In genomic region chr7:85821926-85822325, GRCh38 we compare ENCODE assay signal across 17 cellular contexts.
DNase-seq lines count a peak whose midpoint lies in the region; ATAC-seq, FAIRE-seq and TF ChIP-seq lines count a peak whose summit lies in the region.
"Had no signal": no experiment of that assay in that cellular context is flagged by ENCODE, and none has a peak within 500 bp of the region (broad histone marks: within the 10 kb centered on the region; RNA-seq: fewer than 3 reads in every experiment).

No MANE protein-coding gene starts in this region.

- H3K27me3 ChIP-seq in KMS-11 (ENCODE audit: insufficient read depth, low read depth) (no peaks in the 10 kb centered on the region), neuronal stem cell (ENCODE audit: control insufficient read depth in 3 of 3, insufficient read depth in 3 of 3, low read depth in 1 of 3, low read length in 3 of 3) (no peaks in the 10 kb centered on the region), right lobe of liver (no peaks in the 10 kb centered on the region)

- H3K9ac ChIP-seq in KMS-11 = no peak overlapping the region
- H3K9ac ChIP-seq in kidney (ENCODE audit: low read length in 2 of 2) = no peak overlapping the region
- H3K9ac ChIP-seq in neuronal stem cell (ENCODE audit: low read depth, low read length, poor library complexity) = no peak overlapping the region

- H3K36me3 ChIP-seq in KMS-11 (ENCODE audit: insufficient read depth) = no peaks in the 10 kb centered on the region
- H3K36me3 ChIP-seq in kidney (ENCODE audit: control insufficient read depth in 1 of 2, insufficient read depth in 2 of 2, low read length in 2 of 2) = no peaks in the 10 kb centered on the region
- H3K36me3 ChIP-seq in neuronal stem cell (replicated peaks in 1 of 2; ENCODE audit: control insufficient read depth in 2 of 2, insufficient read depth in 2 of 2, low read length in 2 of 2) = no peaks in the 10 kb centered on the region
- H3K36me3 ChIP-seq in right lobe of liver = no peaks in the 10 kb centered on the region
- H3K36me3 ChIP-seq: HAP-1 had no signal

- H2AFZ ChIP-seq in KMS-11 (ENCODE audit: low read depth) (0 out of 2 replicates have a peak overlapping the region, but pooled peaks have one; percentile 19), neuronal stem cell (ENCODE audit: low read length) (peak overlapping the region; percentile 83)

- no peak overlapping the region for H2BK5ac ChIP-seq in neuronal stem cell (ENCODE audit: low read length)

- H3K27ac ChIP-seq in KMS-11 (no peak overlapping the region), kidney (ENCODE audit: low read depth in 2 of 2, low read length in 2 of 2) (no peak overlapping the region), neuronal stem cell (replicated peaks; ENCODE audit: low read length) (no peak overlapping the region), right lobe of liver (no peak overlapping the region)

- peak overlapping the region; percentile 76 for H3K18ac ChIP-seq in neuronal stem cell (ENCODE audit: low read length)

- no peak overlapping the region for H4K8ac ChIP-seq in neuronal stem cell (ENCODE audit: low read depth, low read length)

- H3K4ac ChIP-seq in neuronal stem cell (ENCODE audit: low read length) = no peak overlapping the region

- no CpG with 5 or more reads among the region's 4 CpGs for WGBS in neuronal stem cell (ENCODE audit: extremely low coverage in 2 of 2, insufficient read length in 2 of 2, insufficient replicate concordance in 1 of 2), 2 donors
- WGBS in right lobe of liver (ENCODE audit: insufficient coverage, low coverage, low lambda C conversion rate, missing lambda C conversion rate) = no CpG with 5 or more reads among the region's 4 CpGs

- no peak overlapping the region for H3K14ac ChIP-seq in neuronal stem cell (ENCODE audit: low read length)

- peak; percentile 64 for DNase-seq in kidney
- DNase-seq in neuronal stem cell (ENCODE audit: low spot score) = no peak
- DNase-seq in urothelium cell line (ENCODE audit: low spot score) = no peak
- DNase-seq in inferior parietal cortex (ENCODE audit: extremely low spot score) = no peak
- DNase-seq in right lobe of liver = no peak
- DNase-seq: C1 segment of cervical spinal cord, Calu3, COR-L47, DMS79 treated with DMSO at 0.1 percent for 48 hours, GF-D8, GOT3, HFFc6 had no signal

- no peak overlapping the region for H3K4me2 ChIP-seq in KMS-11
- no peak overlapping the region for H3K4me2 ChIP-seq in neuronal stem cell (ENCODE audit: insufficient read depth, low read length, poor library complexity, severe bottlenecking)

- no peak overlapping the region for H2BK120ac ChIP-seq in neuronal stem cell (ENCODE audit: low read depth, low read length)

- H2BK12ac ChIP-seq in neuronal stem cell (ENCODE audit: low read length) = no peak overlapping the region

- no peak for TF ChIP-seq CTCF in KMS-11 (conservative IDR thresholded peaks at IDR 0.05; ENCODE audit: low read depth, low read length)
- TF ChIP-seq CTCF in kidney (IDR thresholded peaks at IDR 0.05; ENCODE audit: borderline replicate concordance, extremely low read depth, insufficient read depth) = no peak
- TF ChIP-seq CTCF in right lobe of liver (IDR thresholded peaks at IDR 0.05) = no peak

- no peak overlapping the region for H2AK5ac ChIP-seq in neuronal stem cell (ENCODE audit: low read depth, low read length)

- no peak overlapping the region for H4K91ac ChIP-seq in neuronal stem cell (ENCODE audit: low read depth, low read length, poor library complexity)

- no peak overlapping the region for H3K23ac ChIP-seq in neuronal stem cell (ENCODE audit: low read depth, low read length, poor library complexity)

- H4K20me1 ChIP-seq in KMS-11 (ENCODE audit: insufficient read depth) = no peaks in the 10 kb centered on the region

- no peaks in the 10 kb centered on the region for H3K79me1 ChIP-seq in neuronal stem cell (ENCODE audit: low read depth, low read length)

- no peaks in the 10 kb centered on the region for H3K9me3 ChIP-seq in kidney (ENCODE audit: control insufficient read depth in 1 of 2, low read length in 2 of 2)
- no peaks in the 10 kb centered on the region for H3K9me3 ChIP-seq in neuronal stem cell (replicated peaks in 1 of 2; ENCODE audit: control insufficient read depth in 2 of 2, insufficient read depth in 1 of 2, low read depth in 1 of 2, low read length in 2 of 2)
- H3K9me3 ChIP-seq in right lobe of liver = no peaks in the 10 kb centered on the region
- H3K9me3 ChIP-seq: HAP-1 had no signal

- H3K4me3 ChIP-seq in KMS-11 (IDR thresholded peaks at IDR 0.05; ENCODE audit: insufficient read depth, low read depth, low read length) = no peak overlapping the region
- no peak overlapping the region for H3K4me3 ChIP-seq in kidney (ENCODE audit: low read length in 2 of 2)
- H3K4me3 ChIP-seq in neuronal stem cell (ENCODE audit: low read length in 2 of 2) = no peak overlapping the region
- H3K4me3 ChIP-seq in right lobe of liver = no peak overlapping the region
- H3K4me3 ChIP-seq: HAP-1 had no signal

- no peak overlapping the region for H2BK15ac ChIP-seq in neuronal stem cell (ENCODE audit: low read length)

- H3K4me1 ChIP-seq in KMS-11 (ENCODE audit: low read depth, poor library complexity, severe bottlenecking) (no peaks in the 10 kb centered on the region), kidney (ENCODE audit: control insufficient read depth in 1 of 2, insufficient read depth in 1 of 2, low read depth in 1 of 2, low read length in 2 of 2) (no peaks in the 10 kb centered on the region), neuronal stem cell (ENCODE audit: control insufficient read depth in 2 of 2, insufficient read depth in 1 of 2, low read depth in 1 of 2, low read length in 2 of 2) (no peaks in the 10 kb centered on the region), right lobe of liver (no peaks in the 10 kb centered on the region)
- H3K4me1 ChIP-seq: HAP-1 had no signal

- no peaks in the 10 kb centered on the region for H3K79me2 ChIP-seq in KMS-11 (ENCODE audit: insufficient read depth, low read depth)

- intact Hi-C loops in kidney (cut with DNase I) (no loop called here), right lobe of liver (cut with DNase I) (no loop called here)

- no peak for FAIRE-seq in kidney (lab: Jason Lieb, UNC)
- peak; percentile 52 for FAIRE-seq in urothelium cell line (lab: Jason Lieb, UNC)
- FAIRE-seq: GM12891, GM18507, H54 had no signal

- TF ChIP-seq POLR2A in right lobe of liver (IDR thresholded peaks at IDR 0.05) = no peak

- no peak for ATAC-seq in right lobe of liver
